8 cellular contexts compared by ENCODE assay signal in the genomic region with DNA sequence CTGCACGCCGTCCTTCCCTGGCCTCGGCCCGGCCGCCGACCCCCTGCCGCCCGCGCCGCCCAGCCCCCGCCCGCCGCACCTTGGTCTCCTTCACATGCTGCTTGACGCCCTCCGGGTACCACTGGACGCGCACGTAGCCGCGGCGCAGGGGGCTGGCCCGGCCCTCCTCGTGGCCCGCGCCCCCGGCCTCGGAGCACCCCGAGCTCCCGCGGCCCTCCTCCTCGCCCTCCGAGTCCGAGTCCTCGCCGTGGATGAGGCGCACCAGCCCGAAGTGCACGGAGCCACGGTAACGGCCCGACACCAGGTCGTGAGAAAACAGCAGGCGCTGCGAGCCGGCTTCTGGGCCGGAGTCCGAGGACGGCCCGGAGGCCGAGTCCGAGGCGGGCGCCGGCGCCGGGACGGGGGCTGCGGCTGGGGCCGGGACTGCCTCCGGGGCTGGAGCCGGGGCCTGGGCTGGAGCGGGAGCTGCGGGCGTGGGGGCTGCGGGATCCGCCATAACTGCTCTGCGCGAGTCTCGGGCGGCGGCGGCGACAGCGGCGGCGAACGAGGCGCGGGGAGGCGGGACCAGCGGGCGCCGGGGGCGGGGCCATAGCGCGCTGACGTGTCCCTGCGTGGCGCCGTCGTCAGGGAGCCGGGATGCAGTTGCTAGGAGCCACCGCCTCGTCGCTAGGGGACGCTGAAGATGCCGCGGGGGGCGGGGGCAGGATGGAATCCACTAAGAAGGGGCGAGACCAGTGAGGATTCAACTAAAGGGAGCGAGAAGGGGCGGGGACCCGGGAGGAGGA. TPM values are rescaled to one million over a fixed set of nuclear protein-coding genes. Genes with fewer than 3 reads are reported as not detected.
DNase-seq lines count a peak whose midpoint lies in the region; ATAC-seq and TF ChIP-seq lines count a peak whose summit lies in the region.

A gene (minus strand): TSS at position 507 of the 785 bp plus-strand sequence. CDS start 11 bp downstream, at position 496.

- POLR2A ChIA-PET in activated CD4-positive, alpha-beta T cell treated with anti-CD3 and anti-CD28 coated beads for 36 hours (lab: Charles Lee): interaction anchor here (0.6 kb wide), 1 partner anchor 679 kb away, joined by 3 read pairs; no protein-coding TSS in a partner anchor

- H3K4me3 Mint-ChIP-seq in activated CD4-positive, alpha-beta T cell treated with anti-CD3 and anti-CD28 coated beads for 36 hours: peak within 1 kb of the TSS; percentile 84

- H3K4me1 ChIP-seq in colonic mucosa: no peaks in the 10 kb centered on the region

- no peaks in the 10 kb centered on the region for H3K27me3 ChIP-seq in colonic mucosa

- H3K9ac ChIP-seq in colonic mucosa (ENCODE audit: low read depth in 2 of 2, low read length in 2 of 2): peak within 1 kb of the TSS; percentile 70 to 88

- no peaks in the 10 kb centered on the region for H3K36me3 ChIP-seq in colonic mucosa

- peak; percentile 90 for ATAC-seq in GM19025 (IDR thresholded peaks at IDR 0.05; ENCODE audit: low read depth, unreplicated experiment)
- peak; percentile 91 for ATAC-seq in HG03342 (IDR thresholded peaks at IDR 0.05; ENCODE audit: unreplicated experiment)
- peak; percentile 96 for ATAC-seq in activated CD4-positive, alpha-beta T cell treated with anti-CD3 and anti-CD28 coated beads for 36 hours
- ATAC-seq in left lobe of liver: peak; percentile 98

- intact Hi-C loops in activated CD4-positive, alpha-beta T cell treated with anti-CD3 and anti-CD28 coated beads for 36 hours (cut with DNase I, micrococcal nuclease): loop anchor here (1.0 to 10.0 kb wide), 13 partner anchors 44 to 832 kb away; a partner anchor contains a TSS
- intact Hi-C loops in colonic mucosa (cut with DNase I): no loop called here

- H3K9me3 ChIP-seq in colonic mucosa: no peaks in the 10 kb centered on the region

- H3K27ac Mint-ChIP-seq in activated CD4-positive, alpha-beta T cell treated with anti-CD3 and anti-CD28 coated beads for 36 hours: peak within 1 kb of the TSS; percentile 55

- H3K36me3 Mint-ChIP-seq in activated CD4-positive, alpha-beta T cell treated with anti-CD3 and anti-CD28 coated beads for 36 hours (ENCODE audit: low read depth): peaks cover 2% of the 10 kb centered on the region

- DNase-seq in AG10803 (ENCODE audit: low read depth) (peak; percentile 79), NCI-H446 treated with DMSO at 0.1 percent for 48 hours (lab: John Stamatoyannopoulos, UW) (peak; percentile 66), colonic mucosa (peak; percentile 88), left lobe of liver (ENCODE audit: low spot score) (peak; percentile 89)
- peak; percentile 96 for DNase-seq in activated CD4-positive, alpha-beta T cell treated with anti-CD3 and anti-CD28 coated beads for 36 hours
- DNase-seq in stimulated activated CD4-positive, alpha-beta T cell treated with anti-CD3 and anti-CD28 coated beads, Interleukin-2, amount 100 ng/mL, for 24 hours: peak; percentile 92 to 95

- H3K4me1 Mint-ChIP-seq in activated CD4-positive, alpha-beta T cell treated with anti-CD3 and anti-CD28 coated beads for 36 hours: peaks cover 36% of the 10 kb centered on the region

- CTCF ChIA-PET in activated CD4-positive, alpha-beta T cell treated with anti-CD3 and anti-CD28 coated beads for 36 hours (lab: Charles Lee): interaction anchor here (0.6 to 2.2 kb wide), 12 partner anchors 14 to 537 kb away, joined by 3 to 9 read pairs (median 4); a partner anchor contains a TSS

- H3K9me3 Mint-ChIP-seq in activated CD4-positive, alpha-beta T cell treated with anti-CD3 and anti-CD28 coated beads for 36 hours (ENCODE audit: low read depth): no peaks in the 10 kb centered on the region

- H3K4me3 ChIP-seq in AG10803 (ENCODE audit: low read length) (peak within 1 kb of the TSS; percentile 71), colonic mucosa (peak within 1 kb of the TSS; percentile 97)

- H3K27me3 Mint-ChIP-seq in activated CD4-positive, alpha-beta T cell treated with anti-CD3 and anti-CD28 coated beads for 36 hours: no peaks in the 10 kb centered on the region

- peak within 1 kb of the TSS; percentile 45 for H3K27ac ChIP-seq in colonic mucosa

- TF ChIP-seq CTCF in AG10803 (conservative IDR thresholded peaks at IDR 0.05; ENCODE audit: low read length) (peak; percentile 44), colonic mucosa (IDR thresholded peaks at IDR 0.05) (no peak)

RNA-seq across cellular contexts. Expression of the gene that starts here (rescaled TPM):
- 10 to 100 TPM; 28.1 to 30.7 TPM for total RNA-seq in activated CD4-positive, alpha-beta T cell treated with anti-CD3 and anti-CD28 coated beads for 36 hours
- 10 to 100 TPM; 17.5 to 25.2 TPM for total RNA-seq in colonic mucosa
- 9.8 TPM for total RNA-seq in left lobe of liver

Comparison
In these comparisons a context has a peak if more than half of its experiments do, and no peak if none do; other contexts are left out.
1. Peak in every context shown above with its lines: DNase-seq, ATAC-seq, H3K4me3 ChIP-seq and H3K27ac ChIP-seq.